ENCODE assay signal across 25 cellular contexts in the genomic region with DNA sequence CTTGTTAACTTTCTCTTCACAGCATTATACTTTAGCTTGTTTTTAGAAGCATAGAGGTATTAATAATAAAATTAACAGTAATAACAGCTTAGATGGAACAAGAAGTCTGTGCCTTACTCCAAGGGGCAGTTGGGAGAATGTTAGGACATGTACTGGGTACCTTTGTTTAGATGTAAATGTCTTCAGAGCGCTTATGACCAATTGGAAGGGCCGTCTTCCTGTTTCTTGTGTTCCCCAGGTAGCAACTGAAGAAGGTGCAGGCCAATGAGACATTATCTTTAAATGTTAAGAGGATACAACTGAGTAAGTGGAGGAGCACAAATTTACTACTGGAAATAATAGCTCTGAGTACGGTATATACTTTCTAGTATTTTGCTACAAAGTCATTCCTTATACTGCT.
A peak's percentile ranks its signal among the peaks of the same experiment; 100 is the strongest.
DNase-seq lines count a peak whose midpoint lies in the region; ATAC-seq, FAIRE-seq and TF ChIP-seq lines count a peak whose summit lies in the region.
"Had no signal": no experiment of that assay in that cellular context is flagged by ENCODE, and none has a peak within 500 bp of the region (broad histone marks: within the 10 kb centered on the region; RNA-seq: fewer than 3 reads in every experiment).

No MANE protein-coding gene starts in this region.

- no peak overlapping the region for H2BK15ac ChIP-seq in H1 (ENCODE audit: low read length)

- H3K27me3 ChIP-seq in SK-N-SH (ENCODE audit: insufficient read depth), result no peaks in the 10 kb centered on the region
- H3K27me3 ChIP-seq in H1 (replicated peaks in 1 of 4; ENCODE audit: control insufficient read depth in 3 of 4, extremely low read depth in 1 of 4, insufficient read depth in 3 of 4, low read length in 3 of 4), result no peaks in the 10 kb centered on the region
- H3K27me3 ChIP-seq in rectal smooth muscle tissue (ENCODE audit: control insufficient read depth, insufficient read depth, low read length), result no peaks in the 10 kb centered on the region
- H3K27me3 ChIP-seq in CD4-positive, alpha-beta memory T cell (ENCODE audit: insufficient read depth, low read length), result no peaks in the 10 kb centered on the region
- H3K27me3 ChIP-seq: BE2C; BLaER1 treated with 17β-estradiol and CSF1 and Interleukin-3, amounts not matched to agents 10 nM and 100 nM had no signal

- 98% methylated on average over 3 of the region's 3 CpGs for WGBS in SK-N-SH (ENCODE audit: low lambda C conversion rate)
- WGBS in H1 (ENCODE audit: extremely low coverage in 1 of 2, insufficient coverage in 1 of 2, insufficient read length in 1 of 2, insufficient replicate concordance in 2 of 2, low coverage in 1 of 2, low lambda C conversion rate in 2 of 2, missing lambda C conversion rate in 1 of 2), 2 experiments, result 92% methylated on average over 3 of the region's 3 CpGs; no CpG with 5 or more reads in 1 of the 2 experiments

- H3K27me3 Mint-ChIP-seq in activated CD8-positive, alpha-beta T cell treated with anti-CD3 and anti-CD28 coated beads for 36 hours, result no peaks in the 10 kb centered on the region
- no peaks in the 10 kb centered on the region for H3K27me3 Mint-ChIP-seq in CD4-positive, alpha-beta memory T cell
- H3K27me3 Mint-ChIP-seq: CD4-positive, alpha-beta T cell had no signal

- no peaks in the 10 kb centered on the region for H3K4me1 Mint-ChIP-seq in activated CD8-positive, alpha-beta T cell treated with anti-CD3 and anti-CD28 coated beads for 36 hours (ENCODE audit: low read depth)
- no peaks in the 10 kb centered on the region for H3K4me1 Mint-ChIP-seq in CD4-positive, alpha-beta memory T cell
- H3K4me1 Mint-ChIP-seq: CD14-positive monocyte had no signal

- H3F3A ChIP-seq in SK-N-SH (replicated peaks; ENCODE audit: insufficient read depth), result no peaks in the 10 kb centered on the region

- H3K9ac ChIP-seq in SK-N-SH, result no peak overlapping the region
- H3K9ac ChIP-seq in H1 (replicated peaks in 1 of 4; ENCODE audit: extremely low read depth in 1 of 4, low read depth in 3 of 4, low read length in 3 of 4), result no peak overlapping the region
- no peak overlapping the region for H3K9ac ChIP-seq in rectal smooth muscle tissue (ENCODE audit: low read length)
- H3K9ac ChIP-seq: BLaER1 treated with 17β-estradiol and CSF1 and Interleukin-3, amounts not matched to agents 10 nM and 100 nM had no signal

- H3K36me3 ChIP-seq in SK-N-SH (replicated peaks in 1 of 2; ENCODE audit: control insufficient read depth in 1 of 2, insufficient read depth in 2 of 2, low read length in 1 of 2) (no peaks in the 10 kb centered on the region), H1 (ENCODE audit: control insufficient read depth in 2 of 4, insufficient read depth in 4 of 4, low read length in 3 of 4) (no peaks in the 10 kb centered on the region), rectal smooth muscle tissue (ENCODE audit: control insufficient read depth, insufficient read depth, low read length) (no peaks in the 10 kb centered on the region)
- H3K36me3 ChIP-seq in CD4-positive, alpha-beta memory T cell (ENCODE audit: insufficient read depth, low read length), result no peaks in the 10 kb centered on the region
- H3K36me3 ChIP-seq: BE2C; BLaER1 treated with 17β-estradiol and CSF1 and Interleukin-3, amounts not matched to agents 10 nM and 100 nM had no signal

- H3K23ac ChIP-seq in H1 (ENCODE audit: insufficient read length), result no peak overlapping the region

- no peak overlapping the region for H2BK5ac ChIP-seq in H1 (ENCODE audit: low read depth, low read length)

- no peak overlapping the region for H2BK12ac ChIP-seq in H1 (ENCODE audit: low read depth, low read length)

- no peak for TF ChIP-seq CTCF in SK-N-SH (IDR thresholded peaks at IDR 0.05)
- TF ChIP-seq CTCF in H1 (IDR thresholded peaks at IDR 0.05; ENCODE audit: control extremely low read depth in 1 of 3, insufficient read depth in 1 of 3, low read depth in 1 of 3, low read length in 3 of 3), result no peak
- TF ChIP-seq CTCF in activated CD8-positive, alpha-beta T cell treated with anti-CD3 and anti-CD28 coated beads for 36 hours (IDR thresholded peaks at IDR 0.05), result no peak

- no peak overlapping the region for H3K27ac ChIP-seq in SK-N-SH (ENCODE audit: low read depth in 2 of 2, low read length in 1 of 2)
- H3K27ac ChIP-seq in H1 (ENCODE audit: low read depth, low read length), result no peak overlapping the region
- peak overlapping the region; percentile 36 for H3K27ac ChIP-seq in rectal smooth muscle tissue (ENCODE audit: low read depth, low read length)
- H3K27ac ChIP-seq in CD4-positive, alpha-beta memory T cell (ENCODE audit: low read depth, low read length), result no peak overlapping the region
- H3K27ac ChIP-seq: 22Rv1; BLaER1 treated with 17β-estradiol and CSF1 and Interleukin-3, amounts not matched to agents 10 nM and 100 nM had no signal

- ATAC-seq in SK-N-SH treated with all-trans-retinoic acid at 6 μM for 48 hours (no peak), HG02840 (IDR thresholded peaks at IDR 0.05; ENCODE audit: low FRiP score, unreplicated experiment) (no peak)
- ATAC-seq in activated CD8-positive, alpha-beta T cell treated with anti-CD3 and anti-CD28 coated beads for 36 hours, result no peak

- intact Hi-C loops in activated CD8-positive, alpha-beta T cell treated with anti-CD3 and anti-CD28 coated beads for 36 hours (cut with micrococcal nuclease), result no loop called here
- intact Hi-C loops in CD4-positive, alpha-beta memory T cell (cut with micrococcal nuclease), result no loop called here

- H3K18ac ChIP-seq in H1 (ENCODE audit: extremely low read depth, low read length), result no peak overlapping the region

- H2AFZ ChIP-seq in SK-N-SH (ENCODE audit: low read depth) (peak overlapping the region; percentile 64; the same call in 1 of the 2 replicates), H1 (ENCODE audit: low read length) (peak overlapping the region; percentile 20; the same call in 1 of the 2 replicates)

- H3K79me2 ChIP-seq in SK-N-SH (ENCODE audit: insufficient read depth) (no peaks in the 10 kb centered on the region), H1 (ENCODE audit: control insufficient read depth in 1 of 2, insufficient read depth in 2 of 2, low read length in 2 of 2) (no peaks in the 10 kb centered on the region)

- H3K56ac ChIP-seq in H1 (replicated peaks; ENCODE audit: insufficient read length, low read depth, low read length), result no peak overlapping the region

- peaks cover 0 to 3% of the 10 kb centered on the region in 2 experiments; a peak in 1 of 4 replicates for H3K4me1 ChIP-seq in SK-N-SH (ENCODE audit: control insufficient read depth in 1 of 2, insufficient read depth in 2 of 2, low read depth in 1 of 2, low read length in 1 of 2)
- H3K4me1 ChIP-seq in H1 (replicated peaks in 1 of 4; ENCODE audit: control insufficient read depth in 3 of 4, insufficient read depth in 4 of 4, low read length in 3 of 4), result no peaks in the 10 kb centered on the region
- H3K4me1 ChIP-seq in rectal smooth muscle tissue (ENCODE audit: control insufficient read depth, insufficient read depth, low read length), result peaks cover 5% of the 10 kb centered on the region
- no peaks in the 10 kb centered on the region for H3K4me1 ChIP-seq in CD4-positive, alpha-beta memory T cell (ENCODE audit: insufficient read depth, low read length)
- H3K4me1 ChIP-seq: BLaER1 treated with 17β-estradiol and CSF1 and Interleukin-3, amounts not matched to agents 10 nM and 100 nM had no signal

- H4K8ac ChIP-seq in H1 (ENCODE audit: extremely low read depth, insufficient read depth, low read length), result no peak overlapping the region

- no peak for TF ChIP-seq POLR2A in H1 (IDR thresholded peaks at IDR 0.05; ENCODE audit: control extremely low read depth in 1 of 2, low read depth in 2 of 2, low read length in 2 of 2)

- POLR2A ChIA-PET in SK-N-SH (lab: Yijun Ruan, JAX), result no interaction called here
- POLR2A ChIA-PET in H1 (lab: Charles Lee; ENCODE audit: partially characterized antibody), result no interaction called here
- POLR2A ChIA-PET in activated CD8-positive, alpha-beta T cell treated with anti-CD3 and anti-CD28 coated beads for 36 hours (lab: Charles Lee), result no interaction called here
- POLR2A ChIA-PET in CD4-positive, alpha-beta memory T cell (lab: Charles Lee; ENCODE audit: partially characterized antibody), result no interaction called here

- H3K9me3 Mint-ChIP-seq in activated CD8-positive, alpha-beta T cell treated with anti-CD3 and anti-CD28 coated beads for 36 hours, result no peaks in the 10 kb centered on the region
- peaks cover 0 to 9% (median 4%) of the 10 kb centered on the region in 8 donors for H3K9me3 Mint-ChIP-seq in CD4-positive, alpha-beta memory T cell

- no peaks in the 10 kb centered on the region for H3K36me3 Mint-ChIP-seq in activated CD8-positive, alpha-beta T cell treated with anti-CD3 and anti-CD28 coated beads for 36 hours (ENCODE audit: low read depth)
- no peaks in the 10 kb centered on the region for H3K36me3 Mint-ChIP-seq in CD4-positive, alpha-beta memory T cell
- H3K36me3 Mint-ChIP-seq: CD14-positive monocyte had no signal

- TF ChIP-seq RAD21 in SK-N-SH (IDR thresholded peaks at IDR 0.05; ENCODE audit: low read length) (no peak), H1 (IDR thresholded peaks at IDR 0.05 in 1 of 2, conservative IDR thresholded peaks at IDR 0.05 in 1 of 2; ENCODE audit: low read depth in 2 of 2, low read length in 2 of 2) (no peak)

- H3K4me3 Mint-ChIP-seq in activated CD8-positive, alpha-beta T cell treated with anti-CD3 and anti-CD28 coated beads for 36 hours, result no peak overlapping the region
- H3K4me3 Mint-ChIP-seq in CD4-positive, alpha-beta memory T cell, result no peak overlapping the region
- H3K4me3 Mint-ChIP-seq: CD14-positive monocyte; CD4-positive, alpha-beta T cell had no signal

- H3K4me3 ChIP-seq in SK-N-SH (ENCODE audit: low read depth in 2 of 2, low read length in 1 of 2), result no peak overlapping the region
- H3K4me3 ChIP-seq in H1 (ENCODE audit: extremely low read depth in 1 of 4, insufficient read depth in 2 of 4, low read depth in 3 of 4, low read length in 4 of 4), result no peak overlapping the region
- H3K4me3 ChIP-seq in rectal smooth muscle tissue (ENCODE audit: low read length), result no peak overlapping the region
- no peak overlapping the region for H3K4me3 ChIP-seq in CD4-positive, alpha-beta memory T cell (ENCODE audit: low read length in 2 of 2)
- H3K4me3 ChIP-seq: BLaER1 treated with 17β-estradiol and CSF1 and Interleukin-3, amounts not matched to agents 10 nM and 100 nM had no signal

- no peak for FAIRE-seq in H1 (lab: Jason Lieb, UNC)
- FAIRE-seq: A204.1, GM12891, GM18507 had no signal

- TF ChIP-seq EP300 in SK-N-SH (IDR thresholded peaks at IDR 0.05; ENCODE audit: borderline replicate concordance in 1 of 2, low read depth in 1 of 2, low read length in 1 of 2) (no peak), H1 (IDR thresholded peaks at IDR 0.05; ENCODE audit: borderline replicate concordance in 1 of 2, low read depth in 2 of 2, low read length in 2 of 2) (no peak)

- no peak overlapping the region for H4K91ac ChIP-seq in H1 (replicated peaks; ENCODE audit: insufficient read length, low read length)

- CTCF ChIA-PET in SK-N-SH (lab: Yijun Ruan, JAX) (no interaction called here), H1 (lab: Charles Lee; ENCODE audit: partially characterized antibody) (no interaction called here)
- CTCF ChIA-PET in activated CD8-positive, alpha-beta T cell treated with anti-CD3 and anti-CD28 coated beads for 36 hours (lab: Charles Lee), result no interaction called here
- CTCF ChIA-PET in CD4-positive, alpha-beta memory T cell (lab: Charles Lee; ENCODE audit: partially characterized antibody), result no interaction called here

- no peaks in the 10 kb centered on the region for H3K9me3 ChIP-seq in SK-N-SH
- H3K9me3 ChIP-seq in H1 (ENCODE audit: insufficient read depth in 2 of 2, low read depth in 1 of 2, low read length in 1 of 2), result no peaks in the 10 kb centered on the region
- H3K9me3 ChIP-seq in CD4-positive, alpha-beta memory T cell (ENCODE audit: control insufficient read depth in 1 of 2, low read length in 2 of 2), result no peaks in the 10 kb centered on the region
- H3K9me3 ChIP-seq: BE2C; BLaER1 treated with 17β-estradiol and CSF1 and Interleukin-3, amounts not matched to agents 10 nM and 100 nM had no signal

- no peak overlapping the region for H3K4me2 ChIP-seq in SK-N-SH
- no peak overlapping the region for H3K4me2 ChIP-seq in H1 (ENCODE audit: insufficient read depth in 1 of 2, low read depth in 2 of 2, low read length in 2 of 2)
- H3K4me2 ChIP-seq: BLaER1 treated with 17β-estradiol and CSF1 and Interleukin-3, amounts not matched to agents 10 nM and 100 nM had no signal

- no peak overlapping the region for H2BK20ac ChIP-seq in H1 (ENCODE audit: low read length)

- H2AK5ac ChIP-seq in H1 (ENCODE audit: low read depth, low read length), result no peak overlapping the region

- no peak overlapping the region for H4K5ac ChIP-seq in H1 (ENCODE audit: insufficient read length, low read depth, low read length)

- H3K4ac ChIP-seq in H1 (replicated peaks; ENCODE audit: insufficient read length, low read depth, low read length), result no peak overlapping the region

- H3K9me2 ChIP-seq in SK-N-SH, result no peaks in the 10 kb centered on the region

- H4K20me1 ChIP-seq in SK-N-SH (ENCODE audit: insufficient read depth) (no peaks in the 10 kb centered on the region), H1 (replicated peaks in 1 of 2; ENCODE audit: control insufficient read depth in 1 of 2, insufficient read depth in 2 of 2, low read length in 2 of 2) (no peaks in the 10 kb centered on the region)
- H4K20me1 ChIP-seq: BLaER1 treated with 17β-estradiol and CSF1 and Interleukin-3, amounts not matched to agents 10 nM and 100 nM had no signal

- H3K27ac Mint-ChIP-seq in activated CD8-positive, alpha-beta T cell treated with anti-CD3 and anti-CD28 coated beads for 36 hours, result no peak overlapping the region
- H3K27ac Mint-ChIP-seq in CD4-positive, alpha-beta memory T cell, result no peak overlapping the region
- H3K27ac Mint-ChIP-seq: CD14-positive monocyte; CD4-positive, alpha-beta T cell had no signal

- DNase-seq in SK-N-SH, result no peak
- no peak for DNase-seq in H1 (ENCODE audit: low read depth in 1 of 2, low spot score in 2 of 2)
- no peak for DNase-seq in activated CD8-positive, alpha-beta T cell treated with anti-CD3 and anti-CD28 coated beads for 36 hours
- no peak for DNase-seq in CD4-positive, alpha-beta memory T cell
- DNase-seq: ACHN; AML-193; Calu3; CD4-positive, alpha-beta T cell; COR-L47; DMS53; DMS79 treated with DMSO at 0.1 percent for 48 hours; GF-D8; GOT3; H7; HCEC 1CT had no signal

- no peaks in the 10 kb centered on the region for H3K79me1 ChIP-seq in H1 (ENCODE audit: low read depth, low read length)

- H2BK120ac ChIP-seq in H1 (replicated peaks; ENCODE audit: low read depth, low read length), result no peak overlapping the region

- no peak overlapping the region for H3K14ac ChIP-seq in H1 (ENCODE audit: insufficient read length)

- H3K23me2 ChIP-seq in H1 (ENCODE audit: low read depth, low read length), result no peaks in the 10 kb centered on the region
